In genomic region chr18:12327510-12328178, GRCh38 we compare ENCODE assay signal across 8 cellular contexts. TPM values are rescaled to one million over a fixed set of nuclear protein-coding genes. Genes with fewer than 3 reads are reported as not detected.
DNase-seq lines count a peak whose midpoint lies in the region; ATAC-seq and TF ChIP-seq lines count a peak whose summit lies in the region.

No MANE protein-coding gene starts in this region.

- H3K27ac Mint-ChIP-seq in neural progenitor cell, result no peak overlapping the region

- TF ChIP-seq CTCF in OCI-LY7 (conservative IDR thresholded peaks at IDR 0.05; ENCODE audit: low read length), result peak; percentile 95
- TF ChIP-seq CTCF in fibroblast of lung (conservative IDR thresholded peaks at IDR 0.05 in 1 of 2, IDR thresholded peaks at IDR 0.05 in 1 of 2; ENCODE audit: low read depth in 1 of 2, low read length in 2 of 2), result peak; percentile 73 to 87
- peak; percentile 98 for TF ChIP-seq CTCF in neural progenitor cell (IDR thresholded peaks at IDR 0.05)

- intact Hi-C loops in OCI-LY7 (cut with micrococcal nuclease; ENCODE audit: unreplicated experiment), result no loop called here

- H3K27ac ChIP-seq in OCI-LY7 (ENCODE audit: low read depth, low read length, poor library complexity, severe bottlenecking), result no peak overlapping the region
- H3K27ac ChIP-seq in fibroblast of lung (ENCODE audit: insufficient read depth, low read length), result peak overlapping the region; percentile 15
- H3K27ac ChIP-seq in neural progenitor cell, result no peak overlapping the region

- H3K4me1 ChIP-seq in OCI-LY7 (ENCODE audit: insufficient read depth, low read length, poor library complexity, severe bottlenecking), result no peaks in the 10 kb centered on the region
- H3K4me1 ChIP-seq in fibroblast of lung (ENCODE audit: control insufficient read depth, extremely low read depth, insufficient read depth, low read length), result no peaks in the 10 kb centered on the region
- H3K4me1 ChIP-seq in neural progenitor cell, result no peaks in the 10 kb centered on the region

- H3K36me3 Mint-ChIP-seq in neural progenitor cell, result peaks cover 42% of the 10 kb centered on the region

- peak; percentile 59 for ATAC-seq in HG03280 (IDR thresholded peaks at IDR 0.05; ENCODE audit: unreplicated experiment)

- H3K4me2 ChIP-seq in OCI-LY7 (ENCODE audit: low read length) (no peak overlapping the region), fibroblast of lung (ENCODE audit: extremely low read depth, insufficient read depth, low read length) (no peak overlapping the region), neural progenitor cell (no peak overlapping the region)

- POLR2A ChIA-PET in OCI-LY7 (lab: Charles Lee), result interaction anchor here (1.0 to 1.1 kb wide), 2 partner anchors 9 to 11 kb away, joined by 3 read pairs; no protein-coding TSS in a partner anchor

- BruUV-seq in OCI-LY7 (replicated peaks; lab: Mats Ljungman, UMichigan), result no TSS peak

- H4K20me1 ChIP-seq in OCI-LY7 (ENCODE audit: insufficient read depth, low read length) (no peaks in the 10 kb centered on the region), fibroblast of lung (ENCODE audit: control insufficient read depth, extremely low read depth, insufficient read depth, low read length) (no peaks in the 10 kb centered on the region), neural progenitor cell (ENCODE audit: low read depth) (peaks cover 6% of the 10 kb centered on the region)

- no peaks in the 10 kb centered on the region for H3K9me2 ChIP-seq in OCI-LY7 (ENCODE audit: insufficient read depth, low read length)

- peaks cover 17% of the 10 kb centered on the region for H3F3A ChIP-seq in neural progenitor cell (ENCODE audit: low read depth)

- H3K4me1 Mint-ChIP-seq in neural progenitor cell, result peaks cover 4% of the 10 kb centered on the region

- no peak overlapping the region for H3K9ac ChIP-seq in fibroblast of lung (ENCODE audit: insufficient read depth, low read length)
- H3K9ac ChIP-seq in neural progenitor cell, result no peak overlapping the region

- no peak overlapping the region for H3K4me3 ChIP-seq in OCI-LY7 (ENCODE audit: low read depth, low read length, poor library complexity, severe bottlenecking)
- no peak overlapping the region for H3K4me3 ChIP-seq in fibroblast of lung (replicated peaks in 1 of 4; ENCODE audit: control extremely low read depth in 1 of 4, insufficient read depth in 1 of 4, low read depth in 3 of 4, low read length in 4 of 4)
- H3K4me3 ChIP-seq in neural progenitor cell, result no peak overlapping the region

- H2AFZ ChIP-seq in OCI-LY7 (ENCODE audit: low read length) (no peak overlapping the region), fibroblast of lung (ENCODE audit: low read length) (no peak overlapping the region), neural progenitor cell (replicated peaks) (no peak overlapping the region)

- H3K9me3 Mint-ChIP-seq in neural progenitor cell, result no peaks in the 10 kb centered on the region

- H3K27me3 ChIP-seq in fibroblast of lung (ENCODE audit: control insufficient read depth, insufficient read depth, low read length), result no peaks in the 10 kb centered on the region
- H3K27me3 ChIP-seq in neural progenitor cell, result no peaks in the 10 kb centered on the region

- H3K9me3 ChIP-seq in OCI-LY7 (ENCODE audit: low read length), result no peaks in the 10 kb centered on the region
- H3K9me3 ChIP-seq in fibroblast of lung (ENCODE audit: control insufficient read depth, insufficient read depth, low read depth, low read length), result no peaks in the 10 kb centered on the region
- no peaks in the 10 kb centered on the region for H3K9me3 ChIP-seq in neural progenitor cell (ENCODE audit: low read depth)

- DNase-seq in NCI-H1417 (lab: John Stamatoyannopoulos, UW) (peak; percentile 6 to 38 (median 17)), NCI-H1417 treated with DMSO at 0.1 percent for 48 hours (lab: John Stamatoyannopoulos, UW) (no peak), OCI-LY7 (ENCODE audit: low spot score) (peak; percentile 73), activated T-cell treated with anti-CD3 and anti-CD28 coated beads for 1 hour (ENCODE audit: low read depth) (peak; percentile 68), fibroblast of lung (ENCODE audit: low read depth in 2 of 2) (peak; percentile 70 to 71), neural progenitor cell (ENCODE audit: low spot score) (peak; percentile 87), superior temporal gyrus (ENCODE audit: extremely low spot score) (peak; percentile 27)

- CTCF ChIA-PET in OCI-LY7 (lab: Charles Lee; ENCODE audit: unreplicated experiment), result interaction anchor here (0.9 to 1.7 kb wide), 3 partner anchors 9 to 13 kb away, joined by 3 to 6 read pairs (median 4); no protein-coding TSS in a partner anchor

- no peaks in the 10 kb centered on the region for H3K79me2 ChIP-seq in OCI-LY7 (ENCODE audit: insufficient read depth, low read depth, low read length)
- peaks cover 26% of the 10 kb centered on the region for H3K79me2 ChIP-seq in fibroblast of lung (ENCODE audit: control insufficient read depth, insufficient read depth, low read length)
- no peaks in the 10 kb centered on the region for H3K79me2 ChIP-seq in neural progenitor cell (ENCODE audit: low read depth)

- H3K27me3 Mint-ChIP-seq in neural progenitor cell (ENCODE audit: insufficient read depth, low read depth), result peaks cover 4% of the 10 kb centered on the region

- H3K4me3 Mint-ChIP-seq in neural progenitor cell, result no peak overlapping the region

- H3K36me3 ChIP-seq in OCI-LY7 (ENCODE audit: insufficient read depth, low read length), result peaks cover 71% of the 10 kb centered on the region
- H3K36me3 ChIP-seq in fibroblast of lung (ENCODE audit: control insufficient read depth, insufficient read depth, low read length), result peaks cover 30% of the 10 kb centered on the region
- H3K36me3 ChIP-seq in neural progenitor cell, result peaks cover 9% of the 10 kb centered on the region

RNA-seq across cellular contexts. Expression of gene TUBB6, which starts 19.6 kb away (rescaled TPM):
- not detected in 2 replicates for total RNA-seq in OCI-LY7 (2014; rRNA removed; shearing (Covaris generic))
- total RNA-seq in OCI-LY7 (2022), result not detected in 2 replicates
- 269 and 408 TPM in 2 replicates for total RNA-seq in fibroblast of lung
- 549 and 646 TPM in 2 replicates for polyA plus RNA-seq in fibroblast of lung
- polyA plus RNA-seq in fibroblast of lung (2012), result 613 and 673 TPM in 2 replicates
- polyA minus RNA-seq in fibroblast of lung (ENCODE audit: low replicate concordance), result 453 and 575 TPM in 2 replicates
- total RNA-seq in neural progenitor cell (ENCODE audit: low replicate concordance), result 92.7 and 137 TPM in 2 replicates

RNA-seq across cellular contexts. Expression of gene AFG3L2, which starts 49.4 kb away (rescaled TPM):
- 44.8 and 49.2 TPM in 2 replicates for total RNA-seq in OCI-LY7 (2014; rRNA removed; shearing (Covaris generic))
- 61.3 and 72.7 TPM in 2 replicates for total RNA-seq in OCI-LY7 (2022)
- total RNA-seq in fibroblast of lung, result 38.5 and 41.0 TPM in 2 replicates
- polyA plus RNA-seq in fibroblast of lung, result 36.3 and 38.3 TPM in 2 replicates
- polyA plus RNA-seq in fibroblast of lung (2012), result 32.1 and 32.4 TPM in 2 replicates
- 13.6 and 19.2 TPM in 2 replicates for polyA minus RNA-seq in fibroblast of lung (ENCODE audit: low replicate concordance)
- total RNA-seq in neural progenitor cell (ENCODE audit: low replicate concordance), result 38.9 and 51.7 TPM in 2 replicates

Comparison
In these comparisons a context has a peak if more than half of its experiments do, and no peak if none do; other contexts are left out.
1. RNA of gene TUBB6, which starts 19.6 kb away (total RNA-seq): 269 to 408 TPM in fibroblast of lung and 92.7 to 137 TPM in neural progenitor cell; not detected in OCI-LY7; every median in the first group is over 10 times any median in the second.
2. Peak in every context shown above with its lines, with median percentiles within 50 percentile points of each other: CTCF ChIP-seq.